In the genomic region with DNA sequence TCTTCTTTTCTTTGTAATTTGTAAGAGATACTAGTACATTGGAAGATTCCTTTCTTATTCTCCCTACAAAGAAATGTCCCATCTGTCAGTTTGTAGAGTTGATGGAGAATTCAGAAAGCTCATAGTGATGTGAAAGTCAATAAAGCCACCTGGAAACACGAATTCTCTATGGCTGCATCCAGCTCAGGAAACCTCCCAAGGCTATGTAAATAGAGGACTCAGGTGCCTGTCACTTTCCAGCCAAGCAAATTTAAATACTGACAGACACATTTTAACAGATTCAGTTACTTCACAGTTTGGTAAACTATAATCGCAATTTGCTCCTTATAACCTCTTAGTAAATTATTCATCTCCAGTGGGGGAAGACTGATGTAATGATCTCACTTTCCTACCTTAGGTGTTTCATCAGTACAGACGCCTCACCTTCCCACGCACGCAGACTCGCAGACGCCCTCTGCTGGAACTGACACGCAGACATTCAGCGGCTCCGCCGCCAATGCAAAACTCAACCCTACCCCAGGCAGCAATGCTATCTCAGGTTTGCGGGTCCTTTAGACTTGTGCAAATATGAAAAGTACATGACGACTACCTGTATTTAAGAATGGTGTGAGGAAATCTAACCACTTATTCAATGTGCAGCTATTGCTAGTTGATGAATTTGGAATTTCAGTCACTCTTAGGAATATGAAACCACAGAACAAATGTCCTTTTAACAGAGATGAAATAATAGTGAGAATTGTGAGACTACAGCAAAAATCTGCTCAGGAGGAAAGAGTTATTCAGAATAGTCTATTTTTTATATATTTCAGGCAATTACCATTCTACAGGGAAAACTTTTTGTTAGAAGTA, we compare ENCODE assay signal across 8 cellular contexts.
DNase-seq lines count a peak whose midpoint lies in the region; ATAC-seq and TF ChIP-seq lines count a peak whose summit lies in the region.

No MANE protein-coding gene starts in this region.

- peak overlapping the region; percentile 76 to 88 (median 85) for H3K27ac Mint-ChIP-seq in CD4-positive, CD25-positive, alpha-beta regulatory T cell
- H3K27ac Mint-ChIP-seq in WTC11 = peak overlapping the region; percentile 95

- CTCF ChIA-PET in WTC11 (lab: Charles Lee) = interaction anchor here (0.5 to 1.0 kb wide), 14 partner anchors 8 to 809 kb away, joined by 3 to 6 read pairs (median 3); no protein-coding TSS in a partner anchor

- H3K9me3 ChIP-seq in CD4-positive, CD25-positive, alpha-beta regulatory T cell (ENCODE audit: control insufficient read depth in 2 of 2, low read length in 2 of 2) = no peaks in the 10 kb centered on the region
- H3K9me3 ChIP-seq in breast epithelium = no peaks in the 10 kb centered on the region

- peaks cover 48% of the 10 kb centered on the region for H3K4me1 ChIP-seq in CD4-positive, CD25-positive, alpha-beta regulatory T cell (ENCODE audit: control insufficient read depth, insufficient read depth, low read length, poor library complexity, severe bottlenecking)
- H3K4me1 ChIP-seq in breast epithelium = no peaks in the 10 kb centered on the region

- no peaks in the 10 kb centered on the region for H3K9me3 Mint-ChIP-seq in CD4-positive, CD25-positive, alpha-beta regulatory T cell
- no peaks in the 10 kb centered on the region for H3K9me3 Mint-ChIP-seq in WTC11

- no peak for TF ChIP-seq POLR2A in breast epithelium (IDR thresholded peaks at IDR 0.05)

- ATAC-seq in CD4-positive, CD25-positive, alpha-beta regulatory T cell (ENCODE audit: low read depth in 2 of 2) = peak; percentile 79 to 86
- ATAC-seq in WTC11 (peak; percentile 73), left lobe of liver (peak; percentile 99), HG02870 (IDR thresholded peaks at IDR 0.05; ENCODE audit: unreplicated experiment) (no peak)

- H3K27ac ChIP-seq in CD4-positive, CD25-positive, alpha-beta regulatory T cell (ENCODE audit: insufficient read depth, low read length, poor library complexity, severe bottlenecking) = peak overlapping the region; percentile 71
- no peak overlapping the region for H3K27ac ChIP-seq in breast epithelium

- peak; percentile 50 to 73 (median 71) for DNase-seq in CD4-positive, CD25-positive, alpha-beta regulatory T cell
- peak; percentile 51 for DNase-seq in HuH-7 (ENCODE audit: low spot score)
- DNase-seq in WTC11 (ENCODE audit: low spot score) = peak; percentile 79
- peak in 1 of 2 donors; percentile 56 for DNase-seq in breast epithelium (ENCODE audit: low spot score in 2 of 2)
- DNase-seq in left lobe of liver (ENCODE audit: low spot score) = peak; percentile 55
- DNase-seq in stimulated activated CD4-positive, alpha-beta T cell treated with anti-CD3 and anti-CD28 coated beads, TNF-alpha, amount 100 ng/mL, for 24 hours (ENCODE audit: low read depth in 3 of 3) = peak; percentile 46 to 73 (median 66)
- no peak for DNase-seq in NK-92 treated with Interleukin-12 subunit alpha and Interleukin-12 subunit beta, amount 100 ng/mL, for 24 hours (lab: John Stamatoyannopoulos, UW)

- peaks cover 85% of the 10 kb centered on the region for H3K36me3 ChIP-seq in CD4-positive, CD25-positive, alpha-beta regulatory T cell (ENCODE audit: control insufficient read depth, insufficient read depth, low read length)
- no peaks in the 10 kb centered on the region for H3K36me3 ChIP-seq in breast epithelium

- peak overlapping the region; percentile 40 to 75 (median 64) for H3K4me3 Mint-ChIP-seq in CD4-positive, CD25-positive, alpha-beta regulatory T cell
- H3K4me3 Mint-ChIP-seq in WTC11 = peak overlapping the region; percentile 47

- intact Hi-C loops in breast epithelium (cut with DNase I; ENCODE audit: low total_unique reads) = no loop called here

- H3K4me1 Mint-ChIP-seq in CD4-positive, CD25-positive, alpha-beta regulatory T cell = peaks cover 40 to 83% (median 69%) of the 10 kb centered on the region in 4 donors
- peaks cover 61% of the 10 kb centered on the region for H3K4me1 Mint-ChIP-seq in WTC11

- no peaks in the 10 kb centered on the region for H3K27me3 ChIP-seq in CD4-positive, CD25-positive, alpha-beta regulatory T cell (ENCODE audit: control insufficient read depth, insufficient read depth, low read length)
- no peaks in the 10 kb centered on the region for H3K27me3 ChIP-seq in breast epithelium

- H3K27me3 Mint-ChIP-seq in CD4-positive, CD25-positive, alpha-beta regulatory T cell = no peaks in the 10 kb centered on the region
- H3K27me3 Mint-ChIP-seq in WTC11 (ENCODE audit: low read depth) = no peaks in the 10 kb centered on the region

- peaks cover 69% of the 10 kb centered on the region for H3K36me3 Mint-ChIP-seq in CD4-positive, CD25-positive, alpha-beta regulatory T cell
- no peaks in the 10 kb centered on the region for H3K36me3 Mint-ChIP-seq in WTC11

- peak; percentile 68 for TF ChIP-seq CTCF in WTC11 (IDR thresholded peaks at IDR 0.05)
- TF ChIP-seq CTCF in breast epithelium (IDR thresholded peaks at IDR 0.05) = peak; percentile 19 to 52 (median 52)

- POLR2A ChIA-PET in WTC11 (lab: Charles Lee) = no interaction called here

- peak overlapping the region; percentile 29 for H3K4me3 ChIP-seq in CD4-positive, CD25-positive, alpha-beta regulatory T cell (ENCODE audit: low read depth, low read length)
- H3K4me3 ChIP-seq in breast epithelium = peak overlapping the region in 1 of 3 donors; percentile 9

TF ChIP-seq in WTC11, 78 proteins besides CTCF, POLR2A, EP300 and RAD21:
- TF ChIP-seq, protein P1, sequence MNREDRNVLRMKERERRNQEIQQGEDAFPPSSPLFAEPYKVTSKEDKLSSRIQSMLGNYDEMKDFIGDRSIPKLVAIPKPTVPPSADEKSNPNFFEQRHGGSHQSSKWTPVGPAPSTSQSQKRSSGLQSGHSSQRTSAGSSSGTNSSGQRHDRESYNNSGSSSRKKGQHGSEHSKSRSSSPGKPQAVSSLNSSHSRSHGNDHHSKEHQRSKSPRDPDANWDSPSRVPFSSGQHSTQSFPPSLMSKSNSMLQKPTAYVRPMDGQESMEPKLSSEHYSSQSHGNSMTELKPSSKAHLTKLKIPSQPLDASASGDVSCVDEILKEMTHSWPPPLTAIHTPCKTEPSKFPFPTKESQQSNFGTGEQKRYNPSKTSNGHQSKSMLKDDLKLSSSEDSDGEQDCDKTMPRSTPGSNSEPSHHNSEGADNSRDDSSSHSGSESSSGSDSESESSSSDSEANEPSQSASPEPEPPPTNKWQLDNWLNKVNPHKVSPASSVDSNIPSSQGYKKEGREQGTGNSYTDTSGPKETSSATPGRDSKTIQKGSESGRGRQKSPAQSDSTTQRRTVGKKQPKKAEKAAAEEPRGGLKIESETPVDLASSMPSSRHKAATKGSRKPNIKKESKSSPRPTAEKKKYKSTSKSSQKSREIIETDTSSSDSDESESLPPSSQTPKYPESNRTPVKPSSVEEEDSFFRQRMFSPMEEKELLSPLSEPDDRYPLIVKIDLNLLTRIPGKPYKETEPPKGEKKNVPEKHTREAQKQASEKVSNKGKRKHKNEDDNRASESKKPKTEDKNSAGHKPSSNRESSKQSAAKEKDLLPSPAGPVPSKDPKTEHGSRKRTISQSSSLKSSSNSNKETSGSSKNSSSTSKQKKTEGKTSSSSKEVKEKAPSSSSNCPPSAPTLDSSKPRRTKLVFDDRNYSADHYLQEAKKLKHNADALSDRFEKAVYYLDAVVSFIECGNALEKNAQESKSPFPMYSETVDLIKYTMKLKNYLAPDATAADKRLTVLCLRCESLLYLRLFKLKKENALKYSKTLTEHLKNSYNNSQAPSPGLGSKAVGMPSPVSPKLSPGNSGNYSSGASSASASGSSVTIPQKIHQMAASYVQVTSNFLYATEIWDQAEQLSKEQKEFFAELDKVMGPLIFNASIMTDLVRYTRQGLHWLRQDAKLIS (CRISPR knock-in tag; IDR thresholded peaks at IDR 0.05; ENCODE audit: borderline replicate concordance) = no peak
- TF ChIP-seq, protein P2, sequence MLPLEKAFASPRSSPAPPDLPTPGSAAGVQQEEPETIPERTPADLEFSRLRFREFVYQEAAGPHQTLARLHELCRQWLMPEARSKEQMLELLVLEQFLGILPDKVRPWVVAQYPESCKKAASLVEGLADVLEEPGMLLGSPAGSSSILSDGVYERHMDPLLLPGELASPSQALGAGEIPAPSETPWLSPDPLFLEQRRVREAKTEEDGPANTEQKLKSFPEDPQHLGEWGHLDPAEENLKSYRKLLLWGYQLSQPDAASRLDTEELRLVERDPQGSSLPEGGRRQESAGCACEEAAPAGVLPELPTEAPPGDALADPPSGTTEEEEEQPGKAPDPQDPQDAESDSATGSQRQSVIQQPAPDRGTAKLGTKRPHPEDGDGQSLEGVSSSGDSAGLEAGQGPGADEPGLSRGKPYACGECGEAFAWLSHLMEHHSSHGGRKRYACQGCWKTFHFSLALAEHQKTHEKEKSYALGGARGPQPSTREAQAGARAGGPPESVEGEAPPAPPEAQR (CRISPR knock-in tag; IDR thresholded peaks at IDR 0.05) = no peak
- peak; percentile 59; the same call in 1 of the 2 replicates for TF ChIP-seq GABPB1 (CRISPR knock-in tag; IDR thresholded peaks at IDR 0.05)
